ENCODE assay signal across 8 cellular contexts in genomic region chr14:23910081-23910875, GRCh38. TPM values are rescaled to one million over a fixed set of nuclear protein-coding genes. Genes with fewer than 3 reads are reported as not detected.
DNase-seq lines count a peak whose midpoint lies in the region; ATAC-seq, FAIRE-seq and TF ChIP-seq lines count a peak whose summit lies in the region.

No MANE protein-coding gene starts in this region.

- DNase-seq in Ammon's horn (ENCODE audit: low spot score) = peak; percentile 20
- peak; percentile 54 for DNase-seq in GM13977 (ENCODE audit: low spot score)
- DNase-seq in NCI-H2196 treated with DMSO at 0.1 percent for 48 hours (lab: John Stamatoyannopoulos, UW; ENCODE audit: unreplicated experiment) = peak; percentile 15
- peak; percentile 18 for DNase-seq in astrocyte of the cerebellum (ENCODE audit: low read depth)
- no peak for DNase-seq in kidney
- no peak for DNase-seq in thoracic aorta (ENCODE audit: low spot score)
- DNase-seq in GF-D8 (lab: John Stamatoyannopoulos, UW) = no peak

- H3K4me1 ChIP-seq in kidney (ENCODE audit: control insufficient read depth in 1 of 2, insufficient read depth in 1 of 2, low read depth in 1 of 2, low read length in 2 of 2) (no peaks in the 10 kb centered on the region), thoracic aorta (ENCODE audit: control insufficient read depth in 1 of 2, low read depth in 2 of 2) (peaks cover 0 to 1% of the 10 kb centered on the region in 2 donors)

- intact Hi-C loops in kidney (cut with DNase I) = no loop called here

- H3K4me3 ChIP-seq in astrocyte of the cerebellum (ENCODE audit: low read depth, low read length) = no peak overlapping the region
- no peak overlapping the region for H3K4me3 ChIP-seq in kidney (ENCODE audit: low read length in 2 of 2)
- H3K4me3 ChIP-seq in thoracic aorta = no peak overlapping the region

- ATAC-seq in thoracic aorta (ENCODE audit: insufficient number of reproducible peaks, low FRiP score, low read depth) (no peak), HG03280 (IDR thresholded peaks at IDR 0.05; ENCODE audit: unreplicated experiment) (no peak)

- no peaks in the 10 kb centered on the region for H3K36me3 ChIP-seq in kidney (ENCODE audit: control insufficient read depth in 1 of 2, insufficient read depth in 2 of 2, low read length in 2 of 2)
- no peaks in the 10 kb centered on the region for H3K36me3 ChIP-seq in thoracic aorta

- in situ Hi-C loops in GM13977 (cut with MboI; ENCODE audit: low pct_unique_long_range_greater_than_20kb, low sequenced_read_pairs, unreplicated experiment) (no loop called here), astrocyte of the cerebellum (cut with HindIII; ENCODE audit: low sequenced_read_pairs) (no loop called here)

- FAIRE-seq in kidney (lab: Jason Lieb, UNC) = no peak

- H3K9ac ChIP-seq in kidney (ENCODE audit: low read length in 2 of 2) = no peak overlapping the region

- no peaks in the 10 kb centered on the region for H3K27me3 ChIP-seq in thoracic aorta (replicated peaks; ENCODE audit: insufficient read depth)

- no peak overlapping the region for H3K27ac ChIP-seq in kidney (ENCODE audit: low read depth in 2 of 2, low read length in 2 of 2)
- no peak overlapping the region for H3K27ac ChIP-seq in thoracic aorta

- H3K9me3 ChIP-seq in kidney (ENCODE audit: control insufficient read depth in 1 of 2, low read length in 2 of 2) = no peaks in the 10 kb centered on the region
- no peaks in the 10 kb centered on the region for H3K9me3 ChIP-seq in thoracic aorta

- peak; percentile 78 for TF ChIP-seq CTCF in GM13977 (IDR thresholded peaks at IDR 0.05; ENCODE audit: extremely low read depth, insufficient read depth, missing control alignments)
- peak; percentile 95 for TF ChIP-seq CTCF in astrocyte of the cerebellum (IDR thresholded peaks at IDR 0.05; ENCODE audit: low read depth, low read length, missing control alignments)
- TF ChIP-seq CTCF in kidney (IDR thresholded peaks at IDR 0.05; ENCODE audit: borderline replicate concordance, extremely low read depth, insufficient read depth) = peak; percentile 42
- TF ChIP-seq CTCF in thoracic aorta (IDR thresholded peaks at IDR 0.05) = peak; percentile 33

RNA-seq across cellular contexts. Expression of gene DHRS4, which starts 43.3 kb away (rescaled TPM):
- total RNA-seq in kidney (23.4 TPM), thoracic aorta (10 to 100 TPM; 18.0 to 20.6 TPM)
- polyA plus RNA-seq in kidney (ENCODE audit: insufficient read depth, low read depth, low replicate concordance) = 247 TPM

Comparison
In these comparisons a context has a peak if more than half of its experiments do, and no peak if none do; other contexts are left out.
1. DNase-seq: peak in Ammon's horn (single experiment), GM13977 (single experiment), NCI-H2196 treated with DMSO at 0.1 percent for 48 hours (single experiment) and astrocyte of the cerebellum (single experiment); none in kidney (single experiment), thoracic aorta (single experiment) and GF-D8 (single experiment).
2. CTCF ChIP-seq: peak in every context shown above with its lines; median percentile 95 in astrocyte of the cerebellum; 78 in GM13977; 42 in kidney; 33 in thoracic aorta.